ENCODE assay signal across 26 cellular contexts in genomic region chr13:46479286-46479685, GRCh38.
"Had no signal": no experiment of that assay in that cellular context is flagged by ENCODE, and none has a peak within 500 bp of the region (broad histone marks: within the 10 kb centered on the region; RNA-seq: fewer than 3 reads in every experiment).

No MANE protein-coding gene starts in this region.

- H3K4me1 ChIP-seq: body of pancreas, breast epithelium, SJCRH30 had no signal

- H3K27ac ChIP-seq: body of pancreas, breast epithelium, SJCRH30, SK-N-MC had no signal

- H3K9me3 ChIP-seq: SJCRH30 had no signal

- ATAC-seq: activated CD4-positive, alpha-beta T cell treated with anti-CD3 and anti-CD28 coated beads for 36 hours; activated CD4-positive, CD25-positive, alpha-beta regulatory T cell treated with anti-CD3 and anti-CD28 coated beads, Interleukin-2, amount 50 U/mL, for 24 hours; activated CD8-positive, alpha-beta T cell treated with anti-CD3 and anti-CD28 coated beads, Interleukin-2, amount 10 ng/mL, durations not matched to agents 7 days and 5 days; body of pancreas; Panc1 had no signal

- DNase-seq: activated CD4-positive, alpha-beta T cell treated with anti-CD3 and anti-CD28 coated beads for 36 hours; activated CD4-positive, alpha-beta T cell treated with anti-CD3 and anti-CD28 coated beads, Interleukin-2, amount 10 ng/mL, durations not matched to agents 7 days and 5 days; activated CD4-positive, alpha-beta T cell treated with anti-CD3 and anti-CD28 coated beads, Interleukin-2, amount 50 U/mL, for 48 hours; activated CD8-positive, alpha-beta T cell treated with anti-CD3 and anti-CD28 coated beads, Interleukin-2, amount 10 ng/mL, durations not matched to agents 7 days and 5 days; activated gamma-delta T cell; activated naive CD4-positive, alpha-beta T cell treated with Interleukin-2 at 50 U/mL for 16 hours; activated naive CD8-positive, alpha-beta T cell treated with anti-CD3 and anti-CD28 coated beads, Interleukin-2, amount 10 ng/mL, durations not matched to agents 7 days and 5 days; activated T-cell treated with anti-CD3 and anti-CD28 coated beads, Interleukin-2, amount 50 U/mL, for 24 hours; amygdala; body of pancreas; Kasumi-1; KG1; MG63; NCI-H1048; NCI-H1105 treated with DMSO at 0.1 percent for 48 hours; NCI-H1436; NCI-H1694; NCI-H2029; NCI-H510A; SHP77; SJCRH30; T1000 had no signal

- H3K36me3 ChIP-seq: breast epithelium, MG63, SJCRH30 had no signal

- H3K4me3 ChIP-seq: body of pancreas, breast epithelium, MG63, SJCRH30, SK-N-MC had no signal
